ENCODE assay signal across 18 cellular contexts in genomic region chr9:75156838-75157237, GRCh38.
"Had no signal": no experiment of that assay in that cellular context is flagged by ENCODE, and none has a peak within 500 bp of the region (broad histone marks: within the 10 kb centered on the region; RNA-seq: fewer than 3 reads in every experiment).

No MANE protein-coding gene starts in this region.

- H3K9me3 ChIP-seq: thyroid gland had no signal

- H3K4me3 Mint-ChIP-seq: activated naive CD8-positive, alpha-beta T cell treated with anti-CD3 and anti-CD28 coated beads, Interleukin-2, amount 10 ng/mL, durations not matched to agents 7 days and 5 days; nephron had no signal

- DNase-seq: activated CD4-positive, CD25-positive, alpha-beta regulatory T cell treated with anti-CD3 and anti-CD28 coated beads, Interleukin-2, amount 50 U/mL, for 72 hours; activated CD8-positive, alpha-beta memory T cell treated with anti-CD3 and anti-CD28 coated beads, Interleukin-2, amount 50 U/mL, for 4 hours; activated effector memory CD4-positive, alpha-beta T cell treated with Interleukin-2 at 50 U/mL for 16 hours; activated naive CD8-positive, alpha-beta T cell treated with anti-CD3 and anti-CD28 coated beads, Interleukin-2, amount 10 ng/mL, durations not matched to agents 7 days and 5 days; activated T-cell treated with anti-CD3 and anti-CD28 coated beads, Interleukin-2, amount 50 U/mL, for 48 hours; amygdala; foreskin fibroblast; left cardiac atrium; mesenchymal stem cell; occipital lobe; posterior cingulate gyrus; stimulated activated CD4-positive, alpha-beta T cell treated with anti-CD3 and anti-CD28 coated beads, Interleukin-1b, Interleukin-23, amount 100 ng/mL, for 48 hours; stimulated activated CD8-positive, alpha-beta memory T cell treated with anti-CD3 and anti-CD28 coated beads, Interleukin-4, amount 100 ng/mL, for 48 hours; stimulated activated naive CD4-positive, alpha-beta T cell treated with Interleukin-2 at 50 U/mL for 16 hours; thyroid gland had no signal

- H3K27ac Mint-ChIP-seq: activated naive CD8-positive, alpha-beta T cell treated with anti-CD3 and anti-CD28 coated beads, Interleukin-2, amount 10 ng/mL, durations not matched to agents 7 days and 5 days; nephron had no signal

- H3K27me3 Mint-ChIP-seq: activated naive CD8-positive, alpha-beta T cell treated with anti-CD3 and anti-CD28 coated beads, Interleukin-2, amount 10 ng/mL, durations not matched to agents 7 days and 5 days had no signal

- H3K9me3 Mint-ChIP-seq: activated naive CD8-positive, alpha-beta T cell treated with anti-CD3 and anti-CD28 coated beads, Interleukin-2, amount 10 ng/mL, durations not matched to agents 7 days and 5 days; nephron had no signal

- H3K4me3 ChIP-seq: thyroid gland had no signal

- H3K27me3 ChIP-seq: thyroid gland had no signal

- H3K4me1 Mint-ChIP-seq: nephron had no signal

- ATAC-seq: left cardiac atrium had no signal

- H3K27ac ChIP-seq: epithelial cell of prostate, thyroid gland, VCaP had no signal
